In genomic region chr5:1511037-1511436, GRCh38 we compare ENCODE assay signal across 10 cellular contexts. TPM values are rescaled to one million over a fixed set of nuclear protein-coding genes. Genes with fewer than 3 reads are reported as not detected.
DNase-seq lines count a peak whose midpoint lies in the region; ATAC-seq and TF ChIP-seq lines count a peak whose summit lies in the region.
"Had no signal": no experiment of that assay in that cellular context is flagged by ENCODE, and none has a peak within 500 bp of the region (broad histone marks: within the 10 kb centered on the region; RNA-seq: fewer than 3 reads in every experiment).

No MANE protein-coding gene starts in this region.

- no peaks in the 10 kb centered on the region for H3K9me3 Mint-ChIP-seq in memory B cell

- peaks cover 11% of the 10 kb centered on the region for H3K36me3 ChIP-seq in thoracic aorta
- H3K36me3 ChIP-seq: gastrocnemius medialis had no signal

- H3K27ac Mint-ChIP-seq in memory B cell: peak overlapping the region; percentile 92

- no peaks in the 10 kb centered on the region for H3K27me3 ChIP-seq in thoracic aorta (replicated peaks; ENCODE audit: insufficient read depth)
- H3K27me3 ChIP-seq: gastrocnemius medialis had no signal

- DNase-seq in activated T-cell treated with anti-CD3 and anti-CD28 coated beads, Interleukin-2, amount 50 U/mL, for 48 hours: peak; percentile 10 to 11
- DNase-seq in activated T-cell treated with anti-CD3 and anti-CD28 coated beads for 4 hours (no peak), memory B cell (ENCODE audit: low spot score in 2 of 2) (peak in 1 of 2 donors; percentile 54), thoracic aorta (ENCODE audit: low spot score) (peak; percentile 1), HPDE6-E6E7 (ENCODE audit: extremely low spot score) (no peak), T-helper 9 cell (no peak)
- peak; percentile 8 for DNase-seq in activated CD8-positive, alpha-beta memory T cell treated with anti-CD3 and anti-CD28 coated beads, Interleukin-2, amount 50 U/mL, for 4 hours

- no peak for TF ChIP-seq CTCF in thoracic aorta (IDR thresholded peaks at IDR 0.05)

- H3K27ac ChIP-seq in thoracic aorta: no peak overlapping the region
- H3K27ac ChIP-seq: gastrocnemius medialis had no signal

- H3K36me3 Mint-ChIP-seq in memory B cell: peaks cover 14% of the 10 kb centered on the region

- no peaks in the 10 kb centered on the region for H3K27me3 Mint-ChIP-seq in memory B cell

- H3K4me3 Mint-ChIP-seq in memory B cell: no peak overlapping the region

- H3K4me1 ChIP-seq in thoracic aorta (ENCODE audit: control insufficient read depth in 1 of 2, low read depth in 2 of 2): no peaks in the 10 kb centered on the region
- H3K4me1 ChIP-seq: gastrocnemius medialis had no signal

- H3K4me3 ChIP-seq in thoracic aorta: no peak overlapping the region
- H3K4me3 ChIP-seq: gastrocnemius medialis had no signal

- ATAC-seq in memory B cell (ENCODE audit: low read depth) (peak; percentile 81), thoracic aorta (ENCODE audit: insufficient number of reproducible peaks, low FRiP score, low read depth) (no peak), HG03520 (IDR thresholded peaks at IDR 0.05; ENCODE audit: unreplicated experiment) (no peak)
- ATAC-seq: activated CD4-positive, CD25-positive, alpha-beta regulatory T cell treated with anti-CD3 and anti-CD28 coated beads, Interleukin-2, amount 50 U/mL, for 24 hours; gastrocnemius medialis had no signal

- no peaks in the 10 kb centered on the region for H3K9me3 ChIP-seq in thoracic aorta
- H3K9me3 ChIP-seq: gastrocnemius medialis had no signal

- H3K4me1 Mint-ChIP-seq in memory B cell: peaks cover 34% of the 10 kb centered on the region

RNA-seq across cellular contexts. Expression of gene LPCAT1, which starts 12.7 kb away (rescaled TPM):
- total RNA-seq in thoracic aorta: 10 to 100 TPM; 53.9 to 54.6 TPM

Comparison
In these comparisons a context has a peak if more than half of its experiments do, and no peak if none do; other contexts are left out.
1. DNase-seq: peak in activated T-cell treated with anti-CD3 and anti-CD28 coated beads, Interleukin-2, amount 50 U/mL, for 48 hours (2 of 2), activated CD8-positive, alpha-beta memory T cell treated with anti-CD3 and anti-CD28 coated beads, Interleukin-2, amount 50 U/mL, for 4 hours (single experiment) and thoracic aorta (single experiment); none in activated T-cell treated with anti-CD3 and anti-CD28 coated beads for 4 hours (single experiment), HPDE6-E6E7 (single experiment) and T-helper 9 cell (single experiment).